ENCODE assay signal across 38 cellular contexts in the genomic region with DNA sequence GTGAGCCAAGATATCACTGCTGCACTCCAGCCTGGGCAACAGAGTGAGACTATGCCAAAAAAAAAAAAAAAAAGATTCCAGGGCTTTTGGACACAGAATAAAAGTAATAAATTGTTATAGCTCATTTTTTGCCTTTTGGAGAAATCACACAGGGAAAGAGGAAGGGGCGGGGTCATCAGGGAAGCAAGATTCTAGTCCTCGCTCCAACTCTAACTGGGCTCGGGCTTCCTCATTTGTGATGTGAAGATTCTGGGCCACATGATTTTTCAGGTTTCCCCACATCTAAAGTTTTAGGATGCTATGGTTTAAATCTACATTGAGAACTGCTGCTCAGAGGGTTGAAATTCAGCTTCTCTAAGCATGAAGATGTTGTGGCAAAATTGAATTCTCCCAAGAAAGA.
"Had no signal": no experiment of that assay in that cellular context is flagged by ENCODE, and none has a peak within 500 bp of the region (broad histone marks: within the 10 kb centered on the region; RNA-seq: fewer than 3 reads in every experiment).

No MANE protein-coding gene starts in this region.

- FAIRE-seq: astrocyte, TTC549 had no signal

- DNase-seq: activated CD4-positive, alpha-beta memory T cell treated with anti-CD3 and anti-CD28 coated beads, Interleukin-2, amount 10 ng/mL, durations not matched to agents 7 days and 5 days; activated CD4-positive, alpha-beta T cell treated with anti-CD3 and anti-CD28 coated beads for 1 hour; activated CD4-positive, alpha-beta T cell treated with anti-CD3 and anti-CD28 coated beads for 48 hours; activated CD4-positive, CD25-positive, alpha-beta regulatory T cell; activated effector memory CD4-positive, alpha-beta T cell treated with anti-CD3 and anti-CD28 coated beads, Interleukin-2, amount 50 U/mL, for 16 hours; activated naive CD4-positive, alpha-beta T cell; activated naive CD4-positive, alpha-beta T cell treated with anti-CD3 and anti-CD28 coated beads, Interleukin-2, amount 50 U/mL, for 16 hours; activated naive CD8-positive, alpha-beta T cell treated with anti-CD3 and anti-CD28 coated beads for 36 hours; activated T-cell treated with anti-CD3 and anti-CD28 coated beads, Interleukin-2, amount 50 U/mL, for 1 hour; activated T-cell treated with anti-CD3 and anti-CD28 coated beads, Interleukin-2, amount 50 U/mL, for 72 hours; body of pancreas; MM.1S; NCI-H1092 treated with DMSO at 0.1 percent for 48 hours; NCI-H1417; NCI-H146; NCI-H187; NCI-H2029 treated with DMSO at 0.1 percent for 48 hours; NCI-H2107; NCI-H2171; NCI-H510A; NCI-H526; NCI-H748 treated with DMSO at 0.1 percent for 48 hours; NK-92 treated with Interleukin-12 subunit alpha and Interleukin-12 subunit beta, amount 100 ng/mL, for 24 hours; SHP77; SJCRH30; SW 1271; T-helper 1 cell; T-helper 2 cell; T-helper 9 cell; WERI-Rb-1 had no signal

- H3K36me3 ChIP-seq: breast epithelium, SJCRH30, WERI-Rb-1 had no signal

- H3K9me3 ChIP-seq: body of pancreas, SJCRH30 had no signal

- H3K4me3 ChIP-seq: body of pancreas, breast epithelium, coronary artery, SJCRH30, SK-N-MC had no signal

- H3K27me3 ChIP-seq: body of pancreas, breast epithelium, SJCRH30 had no signal

- H3K9ac ChIP-seq: KMS-11 had no signal

- H3K4me1 ChIP-seq: body of pancreas, breast epithelium, SJCRH30 had no signal

- H3K4me2 ChIP-seq: KMS-11 had no signal

- H3K27ac ChIP-seq: body of pancreas, breast epithelium, coronary artery, KMS-11, SJCRH30, SK-N-MC, WERI-Rb-1 had no signal

- ATAC-seq: activated T-cell treated with anti-CD3 and anti-CD28 coated beads, Interleukin-2, amount 50 U/mL, for 72 hours; activated T-helper 17 cell treated with anti-CD3 and anti-CD28 coated beads, Interleukin-2, amount 50 U/mL, for 72 hours; body of pancreas; Panc1 had no signal
